ENCODE assay signal across 10 cellular contexts in genomic region chr2:85445316-85446295, GRCh38. TPM values are rescaled to one million over a fixed set of nuclear protein-coding genes. Genes with fewer than 3 reads are reported as not detected.
DNase-seq lines count a peak whose midpoint lies in the region; ATAC-seq, FAIRE-seq and TF ChIP-seq lines count a peak whose summit lies in the region.
"Had no signal": no experiment of that assay in that cellular context is flagged by ENCODE, and none has a peak within 500 bp of the region (broad histone marks: within the 10 kb centered on the region; RNA-seq: fewer than 3 reads in every experiment).

No MANE protein-coding gene starts in this region.

- H3K9me3 ChIP-seq in BLaER1 (no peaks in the 10 kb centered on the region), esophagus squamous epithelium (no peaks in the 10 kb centered on the region), pancreas (no peaks in the 10 kb centered on the region)

- H3K4me1 ChIP-seq in BLaER1 (peaks cover 23% of the 10 kb centered on the region), esophagus squamous epithelium (peaks cover 10 to 20% (median 15%) of the 10 kb centered on the region in 3 donors), pancreas (peaks cover 25 to 42% (median 32%) of the 10 kb centered on the region in 3 donors)

- WGBS in esophagus squamous epithelium, 2 donors, result 84 to 95% methylated on average over 3 to 4 of the region's 5 CpGs
- WGBS in pancreas, 2 donors, result 53 to 62% methylated on average over 5 of the region's 5 CpGs

- FAIRE-seq in pancreas (lab: Jason Lieb, UNC), result no peak

- peak overlapping the region; percentile 38 for H3K9ac ChIP-seq in BLaER1

- ATAC-seq in pancreas, result peak; percentile 86 to 92 (median 90)
- ATAC-seq in GM21390 (IDR thresholded peaks at IDR 0.05; ENCODE audit: unreplicated experiment), result no peak
- ATAC-seq in GM21526 (IDR thresholded peaks at IDR 0.05; ENCODE audit: low FRiP score, unreplicated experiment), result no peak

- no peak for TF ChIP-seq POLR2A in esophagus squamous epithelium (IDR thresholded peaks at IDR 0.05)

- H3K4me2 ChIP-seq in BLaER1, result peak overlapping the region; percentile 56

- no peaks in the 10 kb centered on the region for H3K36me3 ChIP-seq in BLaER1
- no peaks in the 10 kb centered on the region for H3K36me3 ChIP-seq in esophagus squamous epithelium
- no peaks in the 10 kb centered on the region for H3K36me3 ChIP-seq in pancreas

- TF ChIP-seq CTCF in esophagus squamous epithelium (IDR thresholded peaks at IDR 0.05) (no peak), pancreas (IDR thresholded peaks at IDR 0.05) (no peak)

- H3K4me3 ChIP-seq in BLaER1 (no peak overlapping the region), esophagus squamous epithelium (no peak overlapping the region), pancreas (no peak overlapping the region)

- DNase-seq in NCI-H460 (ENCODE audit: extremely low read depth, low read depth) (peak; percentile 67), esophagus squamous epithelium (lab: John Stamatoyannopoulos, UW) (no peak), pancreas (peak; percentile 80 to 97 (median 96)), dermis blood vessel endothelial cell (no peak), NOMO-1 treated with dmso at 0.1 percent for 144 hours (lab: John Stamatoyannopoulos, UW; ENCODE audit: unreplicated experiment) (no peak)
- DNase-seq: activated T-cell treated with anti-CD3 and anti-CD28 coated beads, Interleukin-2, amount 50 U/mL, for 1 hour had no signal

- H3K27ac ChIP-seq in BLaER1 (peak overlapping the region; percentile 71), esophagus squamous epithelium (peak overlapping the region; percentile 37 to 81 (median 66)), pancreas (peak overlapping the region; percentile 76 to 84 (median 81))

- H3K27me3 ChIP-seq in BLaER1, result no peaks in the 10 kb centered on the region
- no peaks in the 10 kb centered on the region for H3K27me3 ChIP-seq in esophagus squamous epithelium
- H3K27me3 ChIP-seq in pancreas, result no peaks in the 10 kb centered on the region

- no peaks in the 10 kb centered on the region for H4K20me1 ChIP-seq in BLaER1

- intact Hi-C loops in esophagus squamous epithelium (cut with DNase I), result no loop called here
- intact Hi-C loops in pancreas (cut with DNase I), result no loop called here

RNA-seq across cellular contexts. Expression of gene SH2D6, which starts 27.1 kb away (rescaled TPM):
- 0.45 and 0.87 TPM in 2 replicates for total RNA-seq in NCI-H460 (2014; rRNA removed; shearing (Covaris generic))
- polyA plus RNA-seq in NCI-H460 (2014; cell fraction: nucleus; rRNA removed), result 0.30 and 0.61 TPM in 2 replicates
- total RNA-seq in esophagus squamous epithelium (under 1 TPM in 1 of 4 donors, not detected in 3; 0.50 TPM), pancreas (1 to 10 TPM in 5 of 6 donors, under 1 TPM in 1; 0.70 to 9.7 (median 2.8) TPM), dermis blood vessel endothelial cell (not detected in 2 replicates)
- 10 to 100 TPM; 21.3 to 28.1 TPM for polyA plus RNA-seq in pancreas
- total RNA-seq: kidney epithelial cell had no signal

RNA-seq across cellular contexts. Expression of gene CAPG, which starts 35.4 kb away (rescaled TPM):
- total RNA-seq in NCI-H460 (2014; rRNA removed; shearing (Covaris generic)), result 95.1 and 95.2 TPM in 2 replicates
- polyA plus RNA-seq in NCI-H460 (2014; cell fraction: nucleus; rRNA removed), result 70.8 and 80.5 TPM in 2 replicates
- total RNA-seq in esophagus squamous epithelium (100 to 1,000 TPM; 185 to 301 (median 221) TPM), pancreas (100 to 1,000 TPM in 1 of 6 donors, 10 to 100 TPM in 5; 10.9 to 111 (median 29.0) TPM), dermis blood vessel endothelial cell (46.1 and 56.3 TPM in 2 replicates)
- 10 to 100 TPM; 37.6 to 41.3 TPM for polyA plus RNA-seq in pancreas

Comparison
In these comparisons a context has a peak if more than half of its experiments do, and no peak if none do; other contexts are left out.
1. DNase-seq: peak in NCI-H460 (single experiment) and pancreas (6 of 6); none in esophagus squamous epithelium (single experiment), dermis blood vessel endothelial cell (single experiment) and NOMO-1 treated with dmso at 0.1 percent for 144 hours (single experiment).
2. ATAC-seq: peak in pancreas (4 of 4); none in GM21390 (single experiment) and GM21526 (single experiment).
3. Peak in every context shown above with its lines, with median percentiles within 50 percentile points of each other: H3K27ac ChIP-seq.